ENCODE assay signal across 1 cellular context in the genomic region with DNA sequence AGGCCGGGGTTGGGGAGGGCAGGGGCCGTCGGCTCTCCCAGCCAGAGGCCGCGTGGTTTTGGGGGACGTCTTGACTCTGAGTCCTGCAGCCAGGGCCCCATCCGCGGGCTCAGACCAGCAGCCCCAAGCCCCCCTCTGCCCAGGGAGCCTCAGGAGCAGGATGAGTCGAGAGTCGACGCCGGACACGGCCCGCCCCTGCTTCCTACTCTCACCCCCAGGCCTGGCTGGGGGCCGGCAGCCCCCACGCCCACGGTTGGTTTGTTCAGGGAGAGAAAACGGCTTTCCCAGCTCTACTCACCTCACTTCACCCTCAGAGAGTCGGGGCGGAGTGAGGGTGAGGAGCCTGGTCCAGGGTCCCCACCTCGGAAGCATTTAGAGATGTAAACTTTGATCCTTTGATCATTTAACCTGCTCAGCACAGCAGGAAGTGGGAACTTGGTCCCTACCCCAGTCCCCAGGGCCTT.
TF ChIP-seq lines count a peak whose summit lies in the region.

No MANE protein-coding gene starts in this region.

TF ChIP-seq in HepG2, 621 proteins besides CTCF, POLR2A, EP300 and RAD21 (continued from another document):
- TF ChIP-seq, protein P1, sequence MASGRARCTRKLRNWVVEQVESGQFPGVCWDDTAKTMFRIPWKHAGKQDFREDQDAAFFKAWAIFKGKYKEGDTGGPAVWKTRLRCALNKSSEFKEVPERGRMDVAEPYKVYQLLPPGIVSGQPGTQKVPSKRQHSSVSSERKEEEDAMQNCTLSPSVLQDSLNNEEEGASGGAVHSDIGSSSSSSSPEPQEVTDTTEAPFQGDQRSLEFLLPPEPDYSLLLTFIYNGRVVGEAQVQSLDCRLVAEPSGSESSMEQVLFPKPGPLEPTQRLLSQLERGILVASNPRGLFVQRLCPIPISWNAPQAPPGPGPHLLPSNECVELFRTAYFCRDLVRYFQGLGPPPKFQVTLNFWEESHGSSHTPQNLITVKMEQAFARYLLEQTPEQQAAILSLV (CRISPR knock-in tag; IDR thresholded peaks at IDR 0.05; ENCODE audit: borderline replicate concordance), result no peak
- TF ChIP-seq, protein P2, sequence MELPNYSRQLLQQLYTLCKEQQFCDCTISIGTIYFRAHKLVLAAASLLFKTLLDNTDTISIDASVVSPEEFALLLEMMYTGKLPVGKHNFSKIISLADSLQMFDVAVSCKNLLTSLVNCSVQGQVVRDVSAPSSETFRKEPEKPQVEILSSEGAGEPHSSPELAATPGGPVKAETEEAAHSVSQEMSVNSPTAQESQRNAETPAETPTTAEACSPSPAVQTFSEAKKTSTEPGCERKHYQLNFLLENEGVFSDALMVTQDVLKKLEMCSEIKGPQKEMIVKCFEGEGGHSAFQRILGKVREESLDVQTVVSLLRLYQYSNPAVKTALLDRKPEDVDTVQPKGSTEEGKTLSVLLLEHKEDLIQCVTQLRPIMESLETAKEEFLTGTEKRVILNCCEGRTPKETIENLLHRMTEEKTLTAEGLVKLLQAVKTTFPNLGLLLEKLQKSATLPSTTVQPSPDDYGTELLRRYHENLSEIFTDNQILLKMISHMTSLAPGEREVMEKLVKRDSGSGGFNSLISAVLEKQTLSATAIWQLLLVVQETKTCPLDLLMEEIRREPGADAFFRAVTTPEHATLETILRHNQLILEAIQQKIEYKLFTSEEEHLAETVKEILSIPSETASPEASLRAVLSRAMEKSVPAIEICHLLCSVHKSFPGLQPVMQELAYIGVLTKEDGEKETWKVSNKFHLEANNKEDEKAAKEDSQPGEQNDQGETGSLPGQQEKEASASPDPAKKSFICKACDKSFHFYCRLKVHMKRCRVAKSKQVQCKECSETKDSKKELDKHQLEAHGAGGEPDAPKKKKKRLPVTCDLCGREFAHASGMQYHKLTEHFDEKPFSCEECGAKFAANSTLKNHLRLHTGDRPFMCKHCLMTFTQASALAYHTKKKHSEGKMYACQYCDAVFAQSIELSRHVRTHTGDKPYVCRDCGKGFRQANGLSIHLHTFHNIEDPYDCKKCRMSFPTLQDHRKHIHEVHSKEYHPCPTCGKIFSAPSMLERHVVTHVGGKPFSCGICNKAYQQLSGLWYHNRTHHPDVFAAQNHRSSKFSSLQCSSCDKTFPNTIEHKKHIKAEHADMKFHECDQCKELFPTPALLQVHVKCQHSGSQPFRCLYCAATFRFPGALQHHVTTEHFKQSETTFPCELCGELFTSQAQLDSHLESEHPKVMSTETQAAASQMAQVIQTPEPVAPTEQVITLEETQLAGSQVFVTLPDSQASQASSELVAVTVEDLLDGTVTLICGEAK (IDR thresholded peaks at IDR 0.05), result no peak
- TF ChIP-seq, protein P2 (CRISPR knock-in tag; IDR thresholded peaks at IDR 0.05), result no peak
- TF ChIP-seq FOSL1 (CRISPR knock-in tag; IDR thresholded peaks at IDR 0.05; ENCODE audit: borderline replicate concordance), result no peak
- TF ChIP-seq, protein P3, sequence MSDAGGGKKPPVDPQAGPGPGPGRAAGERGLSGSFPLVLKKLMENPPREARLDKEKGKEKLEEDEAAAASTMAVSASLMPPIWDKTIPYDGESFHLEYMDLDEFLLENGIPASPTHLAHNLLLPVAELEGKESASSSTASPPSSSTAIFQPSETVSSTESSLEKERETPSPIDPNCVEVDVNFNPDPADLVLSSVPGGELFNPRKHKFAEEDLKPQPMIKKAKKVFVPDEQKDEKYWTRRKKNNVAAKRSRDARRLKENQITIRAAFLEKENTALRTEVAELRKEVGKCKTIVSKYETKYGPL (CRISPR knock-in tag; IDR thresholded peaks at IDR 0.05), result no peak
- peak; percentile 7; the same call in 1 of the 2 replicates for TF ChIP-seq ZNF776 (CRISPR knock-in tag; IDR thresholded peaks at IDR 0.05)
- no peak for TF ChIP-seq YEATS4 (CRISPR knock-in tag; IDR thresholded peaks at IDR 0.05; ENCODE audit: borderline replicate concordance)
- peak; percentile 33; the same call in 1 of the 2 replicates for TF ChIP-seq SMAD3 (CRISPR knock-in tag; IDR thresholded peaks at IDR 0.05)
- TF ChIP-seq ZSCAN22 (CRISPR knock-in tag; IDR thresholded peaks at IDR 0.05), result no peak
- TF ChIP-seq ZNF20 (CRISPR knock-in tag; IDR thresholded peaks at IDR 0.05), result no peak
- TF ChIP-seq NR2C2 (CRISPR knock-in tag; IDR thresholded peaks at IDR 0.05; ENCODE audit: borderline replicate concordance), result peak; percentile 71; the same call in 1 of the 2 replicates
- no peak for TF ChIP-seq PCBP2 (optimal IDR thresholded peaks at IDR 0.05; ENCODE audit: low read depth, low read length, poor library complexity, severe bottlenecking)
- TF ChIP-seq ASH2L (IDR thresholded peaks at IDR 0.05; ENCODE audit: insufficient read length, low read depth, low read length), result peak; percentile 10
- TF ChIP-seq POGZ (CRISPR knock-in tag; IDR thresholded peaks at IDR 0.05), result no peak
- no peak for TF ChIP-seq SATB2 (CRISPR knock-in tag; IDR thresholded peaks at IDR 0.05)
- no peak for TF ChIP-seq JDP2 (CRISPR knock-in tag; IDR thresholded peaks at IDR 0.05; ENCODE audit: borderline replicate concordance)
- no peak for TF ChIP-seq YEATS2 (CRISPR knock-in tag; IDR thresholded peaks at IDR 0.05; ENCODE audit: borderline replicate concordance)
- TF ChIP-seq, protein P4, sequence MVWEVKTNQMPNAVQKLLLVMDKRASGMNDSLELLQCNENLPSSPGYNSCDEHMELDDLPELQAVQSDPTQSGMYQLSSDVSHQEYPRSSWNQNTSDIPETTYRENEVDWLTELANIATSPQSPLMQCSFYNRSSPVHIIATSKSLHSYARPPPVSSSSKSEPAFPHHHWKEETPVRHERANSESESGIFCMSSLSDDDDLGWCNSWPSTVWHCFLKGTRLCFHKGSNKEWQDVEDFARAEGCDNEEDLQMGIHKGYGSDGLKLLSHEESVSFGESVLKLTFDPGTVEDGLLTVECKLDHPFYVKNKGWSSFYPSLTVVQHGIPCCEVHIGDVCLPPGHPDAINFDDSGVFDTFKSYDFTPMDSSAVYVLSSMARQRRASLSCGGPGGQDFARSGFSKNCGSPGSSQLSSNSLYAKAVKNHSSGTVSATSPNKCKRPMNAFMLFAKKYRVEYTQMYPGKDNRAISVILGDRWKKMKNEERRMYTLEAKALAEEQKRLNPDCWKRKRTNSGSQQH (CRISPR knock-in tag; IDR thresholded peaks at IDR 0.05; ENCODE audit: low read depth), result no peak
- no peak for TF ChIP-seq ADNP (CRISPR knock-in tag; IDR thresholded peaks at IDR 0.05)
- TF ChIP-seq ZNF138 (CRISPR knock-in tag; IDR thresholded peaks at IDR 0.05; ENCODE audit: low read depth), result no peak; the same call in 1 of the 2 replicates
- no peak for TF ChIP-seq NFYB (CRISPR knock-in tag; IDR thresholded peaks at IDR 0.05)
- TF ChIP-seq, protein P5, sequence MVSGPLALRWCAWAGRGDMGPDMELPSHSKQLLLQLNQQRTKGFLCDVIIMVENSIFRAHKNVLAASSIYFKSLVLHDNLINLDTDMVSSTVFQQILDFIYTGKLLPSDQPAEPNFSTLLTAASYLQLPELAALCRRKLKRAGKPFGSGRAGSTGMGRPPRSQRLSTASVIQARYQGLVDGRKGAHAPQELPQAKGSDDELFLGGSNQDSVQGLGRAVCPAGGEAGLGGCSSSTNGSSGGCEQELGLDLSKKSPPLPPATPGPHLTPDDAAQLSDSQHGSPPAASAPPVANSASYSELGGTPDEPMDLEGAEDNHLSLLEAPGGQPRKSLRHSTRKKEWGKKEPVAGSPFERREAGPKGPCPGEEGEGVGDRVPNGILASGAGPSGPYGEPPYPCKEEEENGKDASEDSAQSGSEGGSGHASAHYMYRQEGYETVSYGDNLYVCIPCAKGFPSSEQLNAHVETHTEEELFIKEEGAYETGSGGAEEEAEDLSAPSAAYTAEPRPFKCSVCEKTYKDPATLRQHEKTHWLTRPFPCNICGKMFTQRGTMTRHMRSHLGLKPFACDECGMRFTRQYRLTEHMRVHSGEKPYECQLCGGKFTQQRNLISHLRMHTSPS (CRISPR knock-in tag; IDR thresholded peaks at IDR 0.05; ENCODE audit: low read depth), result no peak
- TF ChIP-seq, protein P6, sequence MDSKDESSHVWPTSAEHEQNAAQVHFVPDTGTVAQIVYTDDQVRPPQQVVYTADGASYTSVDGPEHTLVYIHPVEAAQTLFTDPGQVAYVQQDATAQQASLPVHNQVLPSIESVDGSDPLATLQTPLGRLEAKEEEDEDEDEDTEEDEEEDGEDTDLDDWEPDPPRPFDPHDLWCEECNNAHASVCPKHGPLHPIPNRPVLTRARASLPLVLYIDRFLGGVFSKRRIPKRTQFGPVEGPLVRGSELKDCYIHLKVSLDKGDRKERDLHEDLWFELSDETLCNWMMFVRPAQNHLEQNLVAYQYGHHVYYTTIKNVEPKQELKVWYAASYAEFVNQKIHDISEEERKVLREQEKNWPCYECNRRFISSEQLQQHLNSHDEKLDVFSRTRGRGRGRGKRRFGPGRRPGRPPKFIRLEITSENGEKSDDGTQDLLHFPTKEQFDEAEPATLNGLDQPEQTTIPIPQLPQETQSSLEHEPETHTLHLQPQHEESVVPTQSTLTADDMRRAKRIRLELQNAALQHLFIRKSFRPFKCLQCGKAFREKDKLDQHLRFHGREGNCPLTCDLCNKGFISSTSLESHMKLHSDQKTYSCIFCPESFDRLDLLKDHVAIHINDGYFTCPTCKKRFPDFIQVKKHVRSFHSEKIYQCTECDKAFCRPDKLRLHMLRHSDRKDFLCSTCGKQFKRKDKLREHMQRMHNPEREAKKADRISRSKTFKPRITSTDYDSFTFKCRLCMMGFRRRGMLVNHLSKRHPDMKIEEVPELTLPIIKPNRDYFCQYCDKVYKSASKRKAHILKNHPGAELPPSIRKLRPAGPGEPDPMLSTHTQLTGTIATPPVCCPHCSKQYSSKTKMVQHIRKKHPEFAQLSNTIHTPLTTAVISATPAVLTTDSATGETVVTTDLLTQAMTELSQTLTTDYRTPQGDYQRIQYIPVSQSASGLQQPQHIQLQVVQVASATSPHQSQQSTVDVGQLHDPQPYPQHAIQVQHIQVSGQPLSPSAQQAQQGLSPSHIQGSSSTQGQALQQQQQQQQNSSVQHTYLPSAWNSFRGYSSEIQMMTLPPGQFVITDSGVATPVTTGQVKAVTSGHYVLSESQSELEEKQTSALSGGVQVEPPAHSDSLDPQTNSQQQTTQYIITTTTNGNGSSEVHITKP (CRISPR knock-in tag; IDR thresholded peaks at IDR 0.05; ENCODE audit: low read depth), result no peak
- TF ChIP-seq BORCS8-MEF2B (CRISPR knock-in tag; IDR thresholded peaks at IDR 0.05), result no peak
